Comparison of ENCODE assay signal across 14 cellular contexts in the genomic region with DNA sequence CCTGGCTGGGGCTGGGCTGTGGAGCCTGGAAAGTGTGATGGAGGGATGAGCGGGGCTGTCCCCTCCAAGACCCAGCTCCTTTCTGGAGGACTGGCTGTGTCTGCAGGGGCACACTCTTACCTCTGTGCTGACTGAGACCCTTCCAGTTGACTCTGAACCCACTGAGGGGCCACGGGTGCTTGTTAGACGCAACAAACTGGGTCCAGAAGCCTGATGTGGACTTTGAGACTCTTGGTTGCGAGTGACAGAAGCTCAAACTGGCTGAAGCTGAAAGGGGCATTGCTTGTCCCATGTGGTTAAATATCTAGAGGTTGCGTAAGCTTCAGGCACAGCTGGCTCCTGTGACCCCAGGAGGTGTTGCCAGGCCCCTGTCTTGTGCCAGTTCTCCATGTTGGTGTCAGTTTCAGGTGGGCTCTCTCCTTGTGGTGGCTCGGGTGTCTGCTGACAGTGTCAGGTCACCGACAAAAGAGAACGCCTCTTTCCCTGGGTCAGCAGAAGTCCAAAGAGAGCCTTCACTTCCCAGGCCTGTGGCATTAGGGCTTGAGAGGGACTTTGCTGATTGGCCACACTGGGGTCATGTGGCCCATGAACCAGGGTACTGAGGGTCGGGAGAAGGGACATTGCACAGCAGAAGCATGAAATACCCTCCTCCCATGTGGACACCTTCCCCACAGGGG. TPM values are rescaled to one million over a fixed set of nuclear protein-coding genes. Genes with fewer than 3 reads are reported as not detected.
DNase-seq lines count a peak whose midpoint lies in the region; ATAC-seq and TF ChIP-seq lines count a peak whose summit lies in the region.
"Had no signal": no experiment of that assay in that cellular context is flagged by ENCODE, and none has a peak within 500 bp of the region (broad histone marks: within the 10 kb centered on the region; RNA-seq: fewer than 3 reads in every experiment).

No MANE protein-coding gene starts in this region.

- peaks cover 4% of the 10 kb centered on the region for H3K9me3 Mint-ChIP-seq in activated T-helper 17 cell treated with anti-CD3 and anti-CD28 coated beads, Interleukin-2, amount 50 U/mL, for 72 hours
- H3K9me3 Mint-ChIP-seq in naive B cell, result peaks cover 0 to 3% (median 0%) of the 10 kb centered on the region in 7 donors
- H3K9me3 Mint-ChIP-seq: activated CD4-positive, alpha-beta T cell treated with anti-CD3 and anti-CD28 coated beads, Interleukin-2, amount 10 ng/mL, durations not matched to agents 24 days and 14 days had no signal

- H3K27ac Mint-ChIP-seq in activated T-helper 17 cell treated with anti-CD3 and anti-CD28 coated beads, Interleukin-2, amount 50 U/mL, for 72 hours, result peak overlapping the region; percentile 89
- peak overlapping the region; percentile 53 to 99 (median 96) for H3K27ac Mint-ChIP-seq in naive B cell
- H3K27ac Mint-ChIP-seq: neural progenitor cell had no signal

- H3K36me3 ChIP-seq in BLaER1 treated with 17β-estradiol and CSF1 and Interleukin-3, amounts not matched to agents 10 nM and 100 nM, result peaks cover 3 to 33% (median 16%) of the 10 kb centered on the region in 11 experiments; a peak in 19 of 22 replicates
- H3K36me3 ChIP-seq in KMS-11 (ENCODE audit: insufficient read depth) (no peaks in the 10 kb centered on the region), body of pancreas (replicated peaks in 1 of 2; ENCODE audit: insufficient read depth in 1 of 2, low read depth in 2 of 2) (no peaks in the 10 kb centered on the region)
- H3K36me3 ChIP-seq: BE2C, neural progenitor cell had no signal

- H3K36me3 Mint-ChIP-seq in activated T-helper 17 cell treated with anti-CD3 and anti-CD28 coated beads, Interleukin-2, amount 50 U/mL, for 72 hours (ENCODE audit: low read depth), result peaks cover 72% of the 10 kb centered on the region
- H3K36me3 Mint-ChIP-seq in naive B cell, result peaks cover 4 to 14% of the 10 kb centered on the region in 2 donors
- H3K36me3 Mint-ChIP-seq: neural progenitor cell had no signal

- intact Hi-C loops in body of pancreas (cut with DNase I), result no loop called here

- peaks cover 14 to 64% (median 47%) of the 10 kb centered on the region in 11 experiments; a peak in 19 of 22 replicates for H4K20me1 ChIP-seq in BLaER1 treated with 17β-estradiol and CSF1 and Interleukin-3, amounts not matched to agents 10 nM and 100 nM
- H4K20me1 ChIP-seq in KMS-11 (ENCODE audit: insufficient read depth), result no peaks in the 10 kb centered on the region

- H3K4me2 ChIP-seq in BLaER1 treated with 17β-estradiol and CSF1 and Interleukin-3, amounts not matched to agents 10 nM and 100 nM, result peak overlapping the region; percentile 87 to 100 (median 99)
- H3K4me2 ChIP-seq in KMS-11, result peak overlapping the region; percentile 70; the same call in 1 of the 2 replicates
- H3K4me2 ChIP-seq: neural progenitor cell had no signal

- H3K27ac ChIP-seq in BLaER1 treated with 17β-estradiol and CSF1 and Interleukin-3, amounts not matched to agents 10 nM and 100 nM, result peak overlapping the region; percentile 52 to 100 (median 86)
- no peak overlapping the region for H3K27ac ChIP-seq in KMS-11
- peak overlapping the region in 1 of 4 donors; percentile 12 for H3K27ac ChIP-seq in body of pancreas
- H3K27ac ChIP-seq: neural progenitor cell had no signal

- H3K4me1 ChIP-seq in BLaER1 treated with 17β-estradiol and CSF1 and Interleukin-3, amounts not matched to agents 10 nM and 100 nM, result peaks cover 77 to 89% (median 82%) of the 10 kb centered on the region in 10 experiments
- H3K4me1 ChIP-seq in KMS-11 (ENCODE audit: low read depth, poor library complexity, severe bottlenecking), result peaks cover 39% of the 10 kb centered on the region
- H3K4me1 ChIP-seq in body of pancreas, result no peaks in the 10 kb centered on the region
- H3K4me1 ChIP-seq: neural progenitor cell had no signal

- DNase-seq in naive B cell (no peak), body of pancreas (no peak), GM03348 (ENCODE audit: low spot score) (no peak)
- no peak for DNase-seq in activated CD4-positive, CD25-positive, alpha-beta regulatory T cell treated with anti-CD3 and anti-CD28 coated beads, Interleukin-2, amount 50 U/mL, for 72 hours
- DNase-seq: activated CD4-positive, alpha-beta T cell treated with anti-CD3 and anti-CD28 coated beads, Interleukin-2, amount 10 ng/mL, durations not matched to agents 24 days and 14 days; BE2C; islet precursor cell; NCI-H1105 treated with DMSO at 0.1 percent for 48 hours; NCI-H524 treated with DMSO at 0.1 percent for 48 hours had no signal

- H3K27me3 ChIP-seq in BLaER1 treated with 17β-estradiol and CSF1 and Interleukin-3, amounts not matched to agents 10 nM and 100 nM, result no peaks in the 10 kb centered on the region
- H3K27me3 ChIP-seq in KMS-11 (ENCODE audit: insufficient read depth, low read depth), result no peaks in the 10 kb centered on the region
- H3K27me3 ChIP-seq in body of pancreas, result no peaks in the 10 kb centered on the region
- H3K27me3 ChIP-seq: BE2C, neural progenitor cell had no signal

- H3K4me3 Mint-ChIP-seq in activated T-helper 17 cell treated with anti-CD3 and anti-CD28 coated beads, Interleukin-2, amount 50 U/mL, for 72 hours, result peak overlapping the region; percentile 96
- H3K4me3 Mint-ChIP-seq in naive B cell, result peak overlapping the region; percentile 9 to 91 (median 82)
- H3K4me3 Mint-ChIP-seq: neural progenitor cell had no signal

- peaks cover 24% of the 10 kb centered on the region; the same call in 1 of the 2 replicates for H3K79me2 ChIP-seq in KMS-11 (ENCODE audit: insufficient read depth, low read depth)

- peaks cover 0 to 11% (median 7%) of the 10 kb centered on the region in 11 experiments; a peak in 16 of 22 replicates for H3K9me3 ChIP-seq in BLaER1 treated with 17β-estradiol and CSF1 and Interleukin-3, amounts not matched to agents 10 nM and 100 nM (replicated peaks in 1 of 11)
- no peaks in the 10 kb centered on the region for H3K9me3 ChIP-seq in body of pancreas
- H3K9me3 ChIP-seq: BE2C had no signal

- TF ChIP-seq CTCF in KMS-11 (conservative IDR thresholded peaks at IDR 0.05; ENCODE audit: low read depth, low read length) (no peak), body of pancreas (IDR thresholded peaks at IDR 0.05) (no peak)

- TF ChIP-seq POLR2A in body of pancreas (IDR thresholded peaks at IDR 0.05), result no peak

- H3K27me3 Mint-ChIP-seq in activated T-helper 17 cell treated with anti-CD3 and anti-CD28 coated beads, Interleukin-2, amount 50 U/mL, for 72 hours, result no peaks in the 10 kb centered on the region
- no peaks in the 10 kb centered on the region for H3K27me3 Mint-ChIP-seq in naive B cell
- H3K27me3 Mint-ChIP-seq: activated CD4-positive, alpha-beta T cell treated with anti-CD3 and anti-CD28 coated beads, Interleukin-2, amount 10 ng/mL, durations not matched to agents 24 days and 14 days had no signal

- no peak overlapping the region for H2AFZ ChIP-seq in KMS-11 (ENCODE audit: low read depth)
- H2AFZ ChIP-seq: neural progenitor cell had no signal

- no peak for ATAC-seq in activated T-helper 17 cell treated with anti-CD3 and anti-CD28 coated beads, Interleukin-2, amount 50 U/mL, for 72 hours (replicated peaks)
- ATAC-seq in naive B cell (ENCODE audit: low read depth in 2 of 2) (no peak), GM19463 (IDR thresholded peaks at IDR 0.05; ENCODE audit: unreplicated experiment) (no peak), body of pancreas (no peak)

- WGBS in body of pancreas, 2 donors, result 74 to 77% methylated on average over 9 of the region's 9 CpGs

- peaks cover 42% of the 10 kb centered on the region for H3K4me1 Mint-ChIP-seq in activated T-helper 17 cell treated with anti-CD3 and anti-CD28 coated beads, Interleukin-2, amount 50 U/mL, for 72 hours
- peaks cover 69 to 85% (median 85%) of the 10 kb centered on the region in 3 donors for H3K4me1 Mint-ChIP-seq in naive B cell
- H3K4me1 Mint-ChIP-seq: neural progenitor cell had no signal

- H3K9ac ChIP-seq in BLaER1 treated with 17β-estradiol and CSF1 and Interleukin-3, amounts not matched to agents 10 nM and 100 nM, result peak overlapping the region; percentile 40 to 85 (median 75); a peak in 21 of 22 replicates
- H3K9ac ChIP-seq in KMS-11, result no peak overlapping the region
- H3K9ac ChIP-seq: neural progenitor cell had no signal

- peak overlapping the region in 9 of 10 experiments; percentile 20 to 64 (median 50); a peak in 17 of 20 replicates for H3K4me3 ChIP-seq in BLaER1 treated with 17β-estradiol and CSF1 and Interleukin-3, amounts not matched to agents 10 nM and 100 nM
- H3K4me3 ChIP-seq in KMS-11 (IDR thresholded peaks at IDR 0.05; ENCODE audit: insufficient read depth, low read depth, low read length), result no peak overlapping the region
- H3K4me3 ChIP-seq in body of pancreas, result no peak overlapping the region
- H3K4me3 ChIP-seq: neural progenitor cell had no signal

RNA-seq across cellular contexts. Expression of a gene that starts 16.7 kb away (rescaled TPM):
- 100 to 1,000 TPM; 156 to 173 TPM for total RNA-seq in activated T-helper 17 cell treated with anti-CD3 and anti-CD28 coated beads, Interleukin-2, amount 50 U/mL, for 72 hours
- 10 to 100 TPM; 23.0 to 42.8 (median 35.9) TPM for polyA plus RNA-seq in naive B cell (ENCODE audit: low read depth in 6 of 6)
- 1 to 10 TPM; 4.9 to 8.6 TPM for total RNA-seq in body of pancreas

Comparison
In these comparisons a context has a peak if more than half of its experiments do, and no peak if none do; other contexts are left out.
1. H3K4me3 ChIP-seq: peak in BLaER1 treated with 17β-estradiol and CSF1 and Interleukin-3, amounts not matched to agents 10 nM and 100 nM (9 of 10); none in KMS-11 (single experiment) and body of pancreas (0 of 2).
2. RNA of a gene that starts 16.7 kb away (total RNA-seq): 156 to 173 TPM in activated T-helper 17 cell treated with anti-CD3 and anti-CD28 coated beads, Interleukin-2, amount 50 U/mL, for 72 hours; 4.9 to 8.6 TPM in body of pancreas; every median in the first group is over 10 times any median in the second.